ENCODE assay signal across 11 cellular contexts in the genomic region with DNA sequence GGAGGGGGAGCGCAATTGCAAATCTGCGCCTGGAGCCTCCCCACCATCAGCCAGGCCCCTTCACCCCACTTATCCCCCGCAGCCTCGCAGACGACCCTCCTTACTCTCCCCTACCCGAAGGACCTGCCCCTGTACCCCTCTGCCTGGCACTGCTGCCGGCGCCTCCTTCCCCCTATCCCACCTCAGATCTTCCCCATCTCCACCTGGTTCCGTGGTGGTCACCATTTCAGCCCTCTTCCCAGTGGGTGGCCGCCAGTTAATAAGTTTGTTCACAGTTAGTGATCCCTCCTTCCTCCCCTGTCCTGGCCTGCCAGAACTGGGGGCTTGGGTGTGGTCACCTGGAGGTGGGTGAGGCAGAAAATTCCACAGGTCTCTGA. TPM values are rescaled to one million over a fixed set of nuclear protein-coding genes. Genes with fewer than 3 reads are reported as not detected.
A peak's percentile ranks its signal among the peaks of the same experiment; 100 is the strongest.
DNase-seq lines count a peak whose midpoint lies in the region; ATAC-seq and TF ChIP-seq lines count a peak whose summit lies in the region.
"Had no signal": no experiment of that assay in that cellular context is flagged by ENCODE, and none has a peak within 500 bp of the region (broad histone marks: within the 10 kb centered on the region; RNA-seq: fewer than 3 reads in every experiment).

No MANE protein-coding gene starts in this region.

- peak overlapping the region; percentile 27; the same call in 1 of the 2 replicates for H3K27ac ChIP-seq in ACC112 (ENCODE audit: low read depth, low read length)
- peak overlapping the region; percentile 91 for H3K27ac ChIP-seq in SJCRH30
- H3K27ac ChIP-seq in neural cell (ENCODE audit: low read length): no peak overlapping the region

- no peak overlapping the region for H3K4me2 ChIP-seq in neural cell (ENCODE audit: low read length)

- H3K27me3 ChIP-seq in ACC112 (ENCODE audit: insufficient read depth, low read length) (no peaks in the 10 kb centered on the region), SJCRH30 (no peaks in the 10 kb centered on the region), neural cell (ENCODE audit: insufficient read depth, low read depth, low read length) (no peaks in the 10 kb centered on the region)

- no peaks in the 10 kb centered on the region for H3K36me3 ChIP-seq in ACC112 (ENCODE audit: insufficient read depth, low read length)
- peaks cover 24% of the 10 kb centered on the region for H3K36me3 ChIP-seq in SJCRH30
- H3K36me3 ChIP-seq in neural cell (ENCODE audit: insufficient read depth, low read length): no peaks in the 10 kb centered on the region

- H3K79me2 ChIP-seq in ACC112 (ENCODE audit: control insufficient read depth, insufficient read depth, low read length, unreplicated experiment) (peaks cover 6% of the 10 kb centered on the region), neural cell (replicated peaks; ENCODE audit: insufficient read depth, low read length) (no peaks in the 10 kb centered on the region)

- DNase-seq in SJCRH30 (peak in 1 of 2 experiments; percentile 56), fibroblast of pulmonary artery (ENCODE audit: low read depth) (no peak), islet precursor cell (no peak), CD1c-positive myeloid dendritic cell (ENCODE audit: extremely low spot score) (no peak)
- no peak for DNase-seq in activated naive CD4-positive, alpha-beta T cell treated with anti-CD3 and anti-CD28 coated beads, Interleukin-2, amount 50 U/mL, for 16 hours
- DNase-seq: DND-41; stimulated activated naive CD4-positive, alpha-beta T cell had no signal

- TF ChIP-seq CTCF in fibroblast of pulmonary artery (IDR thresholded peaks at IDR 0.05; ENCODE audit: low read length, missing control alignments) (no peak), neural cell (IDR thresholded peaks at IDR 0.05; ENCODE audit: poor library complexity, severe bottlenecking) (no peak)

- no peaks in the 10 kb centered on the region for H3F3A ChIP-seq in neural cell (ENCODE audit: insufficient read depth, low read length, poor library complexity, severe bottlenecking)

- H3K4me3 ChIP-seq in ACC112 (ENCODE audit: low read depth, low read length): peak overlapping the region; percentile 75
- H3K4me3 ChIP-seq in SJCRH30: peak overlapping the region; percentile 72
- H3K4me3 ChIP-seq in fibroblast of pulmonary artery (replicated peaks; ENCODE audit: low read depth, low read length): peak overlapping the region; percentile 55
- peak overlapping the region; percentile 25 for H3K4me3 ChIP-seq in neural cell (ENCODE audit: low read length)

- no peak overlapping the region for H2AFZ ChIP-seq in ACC112 (ENCODE audit: low read length, unreplicated experiment)
- H2AFZ ChIP-seq in neural cell (ENCODE audit: low read depth, low read length): no peak overlapping the region

- H3K9ac ChIP-seq in neural cell (ENCODE audit: low read length): no peak overlapping the region

- peaks cover 4% of the 10 kb centered on the region for H3K4me1 ChIP-seq in ACC112 (ENCODE audit: control insufficient read depth, insufficient read depth, low read length, unreplicated experiment)
- peaks cover 9% of the 10 kb centered on the region for H3K4me1 ChIP-seq in SJCRH30

- H3K9me3 ChIP-seq in SJCRH30 (replicated peaks) (no peaks in the 10 kb centered on the region), neural cell (ENCODE audit: low read length) (no peaks in the 10 kb centered on the region)

- no peak for TF ChIP-seq RAD21 in neural cell (conservative IDR thresholded peaks at IDR 0.05)

- no peak for TF ChIP-seq EP300 in neural cell (conservative IDR thresholded peaks at IDR 0.05; ENCODE audit: poor library complexity, severe bottlenecking)

- H4K20me1 ChIP-seq in neural cell (ENCODE audit: insufficient read depth): no peaks in the 10 kb centered on the region

- no peak for ATAC-seq in HG02884 (IDR thresholded peaks at IDR 0.05; ENCODE audit: unreplicated experiment)

- no peaks in the 10 kb centered on the region for H3K9me2 ChIP-seq in neural cell (ENCODE audit: insufficient read depth, low read length)

TF ChIP-seq in neural cell, 6 proteins besides CTCF, POLR2A, EP300 and RAD21:
- TF ChIP-seq, protein P1, sequence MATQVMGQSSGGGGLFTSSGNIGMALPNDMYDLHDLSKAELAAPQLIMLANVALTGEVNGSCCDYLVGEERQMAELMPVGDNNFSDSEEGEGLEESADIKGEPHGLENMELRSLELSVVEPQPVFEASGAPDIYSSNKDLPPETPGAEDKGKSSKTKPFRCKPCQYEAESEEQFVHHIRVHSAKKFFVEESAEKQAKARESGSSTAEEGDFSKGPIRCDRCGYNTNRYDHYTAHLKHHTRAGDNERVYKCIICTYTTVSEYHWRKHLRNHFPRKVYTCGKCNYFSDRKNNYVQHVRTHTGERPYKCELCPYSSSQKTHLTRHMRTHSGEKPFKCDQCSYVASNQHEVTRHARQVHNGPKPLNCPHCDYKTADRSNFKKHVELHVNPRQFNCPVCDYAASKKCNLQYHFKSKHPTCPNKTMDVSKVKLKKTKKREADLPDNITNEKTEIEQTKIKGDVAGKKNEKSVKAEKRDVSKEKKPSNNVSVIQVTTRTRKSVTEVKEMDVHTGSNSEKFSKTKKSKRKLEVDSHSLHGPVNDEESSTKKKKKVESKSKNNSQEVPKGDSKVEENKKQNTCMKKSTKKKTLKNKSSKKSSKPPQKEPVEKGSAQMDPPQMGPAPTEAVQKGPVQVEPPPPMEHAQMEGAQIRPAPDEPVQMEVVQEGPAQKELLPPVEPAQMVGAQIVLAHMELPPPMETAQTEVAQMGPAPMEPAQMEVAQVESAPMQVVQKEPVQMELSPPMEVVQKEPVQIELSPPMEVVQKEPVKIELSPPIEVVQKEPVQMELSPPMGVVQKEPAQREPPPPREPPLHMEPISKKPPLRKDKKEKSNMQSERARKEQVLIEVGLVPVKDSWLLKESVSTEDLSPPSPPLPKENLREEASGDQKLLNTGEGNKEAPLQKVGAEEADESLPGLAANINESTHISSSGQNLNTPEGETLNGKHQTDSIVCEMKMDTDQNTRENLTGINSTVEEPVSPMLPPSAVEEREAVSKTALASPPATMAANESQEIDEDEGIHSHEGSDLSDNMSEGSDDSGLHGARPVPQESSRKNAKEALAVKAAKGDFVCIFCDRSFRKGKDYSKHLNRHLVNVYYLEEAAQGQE (IDR thresholded peaks at IDR 0.05; ENCODE audit: borderline replicate concordance): no peak
- TF ChIP-seq TAF1 (IDR thresholded peaks at IDR 0.05; ENCODE audit: low read depth) (no peak), MXI1 (conservative IDR thresholded peaks at IDR 0.05; ENCODE audit: poor library complexity, severe bottlenecking) (no peak), EZH2 (IDR thresholded peaks at IDR 0.05; ENCODE audit: borderline replicate concordance, insufficient read depth, low read length, poor library complexity, severe bottlenecking) (no peak), SMC3 (conservative IDR thresholded peaks at IDR 0.05; ENCODE audit: poor library complexity) (no peak), POLR2AphosphoS5 (IDR thresholded peaks at IDR 0.05) (no peak)

RNA-seq across cellular contexts. Expression of a gene that starts 0.4 kb away (rescaled TPM):
- 70.3 and 73.5 TPM in 2 replicates for total RNA-seq in SJCRH30 (2014; rRNA removed; shearing (Covaris generic))
- 50.0 and 55.7 TPM in 2 replicates for polyA plus RNA-seq in neural cell
- polyA minus RNA-seq in neural cell: 28.1 and 29.5 TPM in 2 replicates

RNA-seq across cellular contexts. Expression of a gene that starts 28.4 kb away (rescaled TPM):
- 277 and 302 TPM in 2 replicates for total RNA-seq in SJCRH30 (2014; rRNA removed; shearing (Covaris generic))
- 464 and 522 TPM in 2 replicates for polyA plus RNA-seq in neural cell
- polyA minus RNA-seq in neural cell: 314 and 333 TPM in 2 replicates

RNA-seq across cellular contexts. Expression of a gene that starts 38.6 kb away (rescaled TPM):
- 0.35 and 0.40 TPM in 2 replicates for total RNA-seq in SJCRH30 (2014; rRNA removed; shearing (Covaris generic))
- 0.38 and 3.7 TPM in 2 replicates for polyA plus RNA-seq in neural cell
- polyA minus RNA-seq in neural cell: not detected in 2 replicates
- total RNA-seq: activated CD8-positive, alpha-beta memory T cell treated with anti-CD3 and anti-CD28 coated beads for 36 hours had no signal

RNA-seq across cellular contexts. Expression of a gene that starts 57.0 kb away (rescaled TPM):
- total RNA-seq in SJCRH30 (2014; rRNA removed; shearing (Covaris generic)): 7.5 and 7.9 TPM in 2 replicates
- 333 and 339 TPM in 2 replicates for polyA plus RNA-seq in neural cell
- polyA minus RNA-seq in neural cell: 98.5 and 118 TPM in 2 replicates

RNA-seq across cellular contexts. Expression of a gene that starts 59.9 kb away (rescaled TPM):
- total RNA-seq in SJCRH30 (2014; rRNA removed; shearing (Covaris generic)): 20.0 and 25.5 TPM in 2 replicates
- 5.3 and 6.5 TPM in 2 replicates for polyA plus RNA-seq in neural cell
- 6.5 and 7.5 TPM in 2 replicates for polyA minus RNA-seq in neural cell

Comparison
In these comparisons a context has a peak if more than half of its experiments do, and no peak if none do; other contexts are left out.
1. H3K4me3 ChIP-seq: peak in every context shown above with its lines; median percentile 75 in ACC112; 72 in SJCRH30; 55 in fibroblast of pulmonary artery; 25 in neural cell.